13 cellular contexts compared by ENCODE assay signal in the genomic region with DNA sequence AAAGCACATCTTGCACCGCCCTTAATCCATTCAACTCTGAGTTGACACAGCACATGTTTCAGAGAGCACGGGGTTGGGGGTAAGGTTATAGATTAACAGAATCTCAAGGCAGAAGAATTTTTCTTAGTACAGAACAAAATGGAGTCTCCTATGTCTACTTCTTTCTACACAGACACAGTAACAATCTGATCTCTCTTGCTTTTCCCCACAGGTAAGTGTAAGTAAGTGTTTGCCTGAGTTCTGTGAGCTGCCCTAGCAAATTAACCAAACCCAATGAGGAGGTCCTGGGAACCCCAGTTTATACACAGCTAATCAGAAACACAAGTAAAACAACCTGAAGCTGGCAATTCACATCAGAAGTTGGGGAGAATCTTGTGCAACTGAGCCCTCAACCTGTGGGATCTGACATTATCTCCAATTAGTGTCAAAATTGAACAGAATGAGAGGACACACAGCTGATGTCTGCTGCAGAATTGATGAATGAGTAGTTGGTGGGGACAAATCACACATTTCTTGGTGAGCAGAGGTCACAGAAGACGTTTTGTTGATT. TPM values are rescaled to one million over a fixed set of nuclear protein-coding genes. Genes with fewer than 3 reads are reported as not detected.
DNase-seq lines count a peak whose midpoint lies in the region; ATAC-seq and TF ChIP-seq lines count a peak whose summit lies in the region.
"Not testable (repeated sequence)": the region's sequence is repeated elsewhere in the genome, so short reads cannot be mapped to it uniquely, and the experiment has no call there.
"Had no signal": no experiment of that assay in that cellular context is flagged by ENCODE, and none has a peak within 500 bp of the region (broad histone marks: within the 10 kb centered on the region; RNA-seq: fewer than 3 reads in every experiment).

No MANE protein-coding gene starts in this region.

- H3K23me2 ChIP-seq in H9 (ENCODE audit: insufficient read length, low read depth, low read length, poor library complexity, severe bottlenecking), result not testable (repeated sequence)

- TF ChIP-seq CTCF in CD4-positive, alpha-beta T cell (IDR thresholded peaks at IDR 0.05); H9 (conservative IDR thresholded peaks at IDR 0.05); VCaP (conservative IDR thresholded peaks at IDR 0.05); hepatocyte (IDR thresholded peaks at IDR 0.05; ENCODE audit: poor library complexity); nephron (IDR thresholded peaks at IDR 0.05; ENCODE audit: unreplicated experiment in 3 of 3); upper lobe of right lung (IDR thresholded peaks at IDR 0.05): not testable (repeated sequence)

- peak overlapping the region; percentile 38; the same call in 1 of the 2 replicates for H3K14ac ChIP-seq in H9 (ENCODE audit: insufficient read depth, low read length)

- H2BK120ac ChIP-seq in H9 (ENCODE audit: low read depth, low read length, poor library complexity, severe bottlenecking), result peak overlapping the region; percentile 88

- peak overlapping the region; percentile 85 for H3K18ac ChIP-seq in H9 (ENCODE audit: insufficient read length, low read depth, low read length)

- ATAC-seq in CD4-positive, alpha-beta T cell (ENCODE audit: poor library complexity); central memory CD8-positive, alpha-beta T cell (replicated peaks; ENCODE audit: extremely low read depth, poor library complexity, severe bottlenecking); upper lobe of right lung: not testable (repeated sequence)

- H3K9me3 Mint-ChIP-seq in CD4-positive, alpha-beta T cell; central memory CD8-positive, alpha-beta T cell; nephron: not testable (repeated sequence)
- H3K9me3 Mint-ChIP-seq in H9, result peaks cover 24 to 30% of the 10 kb centered on the region in 2 experiments

- H3K4me3 Mint-ChIP-seq in CD4-positive, alpha-beta T cell; central memory CD8-positive, alpha-beta T cell; nephron: not testable (repeated sequence)
- peak overlapping the region in 1 of 2 experiments; percentile 50; a peak in 1 of 5 replicates for H3K4me3 Mint-ChIP-seq in H9

- not testable (repeated sequence) for H2AFZ ChIP-seq in H9 (ENCODE audit: low read length)
- H2AFZ ChIP-seq in hepatocyte, result peak overlapping the region; percentile 5

- not testable (repeated sequence) for H3K36me3 ChIP-seq in hepatocyte (replicated peaks; ENCODE audit: insufficient read depth, low read depth); upper lobe of right lung

- peak overlapping the region; percentile 42 for H2AK5ac ChIP-seq in H9 (ENCODE audit: insufficient read length, low read length)

- H3K4me3 ChIP-seq in hepatocyte, upper lobe of right lung: not testable (repeated sequence)

- not testable (repeated sequence) for H3K4ac ChIP-seq in H9 (ENCODE audit: low read depth, low read length)

- H3K4me2 ChIP-seq in H9 (ENCODE audit: insufficient read depth, insufficient read length, low read length); hepatocyte: not testable (repeated sequence)

- intact Hi-C loops in CD4-positive, alpha-beta T cell (cut with DNase I, micrococcal nuclease); upper lobe of right lung (cut with DNase I): not testable (repeated sequence)

- not testable (repeated sequence) for H3K23ac ChIP-seq in H9 (ENCODE audit: insufficient read length, low read depth, low read length)

- not testable (repeated sequence) for H3K9me2 ChIP-seq in hepatocyte (replicated peaks; ENCODE audit: insufficient read depth)

- not testable (repeated sequence) for H4K8ac ChIP-seq in H9 (replicated peaks; ENCODE audit: insufficient read length, low read depth, low read length)

- H2BK12ac ChIP-seq in H9 (ENCODE audit: insufficient read length, low read depth, low read length), result peak overlapping the region; percentile 66

- not testable (repeated sequence) for H3K27ac ChIP-seq in CD4-positive, alpha-beta T cell (ENCODE audit: low read depth, low read length)
- H3K27ac ChIP-seq in H9 (ENCODE audit: insufficient read length, low read depth, low read length) (peak overlapping the region; percentile 88), VCaP (peak overlapping the region; percentile 2; the same call in 1 of the 2 replicates), hepatocyte (peak overlapping the region; percentile 98), layer of hippocampus (ENCODE audit: low read depth, low read length) (peak overlapping the region; percentile 49), upper lobe of right lung (peak overlapping the region; percentile 68)

- H3K79me2 ChIP-seq in H9 (ENCODE audit: insufficient read depth, low read length); hepatocyte: not testable (repeated sequence)

- peaks cover 56% of the 10 kb centered on the region for H3K4me1 Mint-ChIP-seq in CD4-positive, alpha-beta T cell (ENCODE audit: low read depth)
- H3K4me1 Mint-ChIP-seq in H9, result peaks cover 53 to 56% of the 10 kb centered on the region in 2 experiments
- peaks cover 42% of the 10 kb centered on the region for H3K4me1 Mint-ChIP-seq in central memory CD8-positive, alpha-beta T cell
- H3K4me1 Mint-ChIP-seq in nephron, result not testable (repeated sequence)

- H3K36me3 Mint-ChIP-seq in CD4-positive, alpha-beta T cell (ENCODE audit: low read depth); central memory CD8-positive, alpha-beta T cell (ENCODE audit: insufficient read depth); nephron (ENCODE audit: low read depth): not testable (repeated sequence)
- H3K36me3 Mint-ChIP-seq in H9 (ENCODE audit: insufficient read depth in 1 of 3, low read depth in 3 of 3), result peaks cover 6 to 22% (median 15%) of the 10 kb centered on the region in 3 experiments

- not testable (repeated sequence) for H4K5ac ChIP-seq in H9 (ENCODE audit: insufficient read length, low read depth, low read length)

- peak overlapping the region; percentile 32 for H2BK20ac ChIP-seq in H9 (ENCODE audit: low read depth, low read length, poor library complexity, severe bottlenecking)

- not testable (repeated sequence) for DNase-seq in CD4-positive, alpha-beta T cell; H9; central memory CD8-positive, alpha-beta T cell (ENCODE audit: low spot score in 2 of 2); hepatocyte (ENCODE audit: low spot score); upper lobe of right lung

- not testable (repeated sequence) for H2BK5ac ChIP-seq in H9 (ENCODE audit: insufficient read length, low read length)

- not testable (repeated sequence) for H2BK15ac ChIP-seq in H9 (ENCODE audit: low read depth, low read length)

- CTCF ChIA-PET in CD4-positive, alpha-beta T cell (lab: Charles Lee), result not testable (repeated sequence)

- not testable (repeated sequence) for H3K27me3 Mint-ChIP-seq in CD4-positive, alpha-beta T cell; H9 (ENCODE audit: low read depth); central memory CD8-positive, alpha-beta T cell; nephron (ENCODE audit: low read depth)

- WGBS in H9 (ENCODE audit: extremely low coverage, insufficient read length, low lambda C conversion rate), result no CpG with 5 or more reads among the region's 3 CpGs
- 33% methylated on average over 1 of the region's 3 CpGs for WGBS in hepatocyte (ENCODE audit: low lambda C conversion rate, missing lambda C conversion rate)

- H3K27ac Mint-ChIP-seq in CD4-positive, alpha-beta T cell, result peak overlapping the region; percentile 74
- peak overlapping the region; percentile 95 to 98 (median 97); a peak in 5 of 7 replicates for H3K27ac Mint-ChIP-seq in H9
- H3K27ac Mint-ChIP-seq in central memory CD8-positive, alpha-beta T cell (ENCODE audit: low read depth), result peak overlapping the region; percentile 92
- peak overlapping the region in 2 of 3 experiments; percentile 64 to 88 for H3K27ac Mint-ChIP-seq in nephron

- H3K79me1 ChIP-seq in H9 (ENCODE audit: insufficient read depth, low read depth, low read length, poor library complexity, severe bottlenecking), result not testable (repeated sequence)

- H3K56ac ChIP-seq in H9 (ENCODE audit: insufficient read length, low read depth, low read length), result not testable (repeated sequence)

- H3K9me3 ChIP-seq in CD4-positive, alpha-beta T cell (ENCODE audit: control insufficient read depth, low read length); H9 (ENCODE audit: control insufficient read depth, low read depth, low read length); hepatocyte (ENCODE audit: low read depth); upper lobe of right lung: not testable (repeated sequence)

- peaks cover 15% of the 10 kb centered on the region; the same call in 1 of the 2 replicates for H3K4me1 ChIP-seq in H9 (ENCODE audit: insufficient read depth, low read length)
- peaks cover 32% of the 10 kb centered on the region for H3K4me1 ChIP-seq in hepatocyte (ENCODE audit: insufficient read depth)
- H3K4me1 ChIP-seq in upper lobe of right lung, result peaks cover 17% of the 10 kb centered on the region

- POLR2A ChIA-PET in CD4-positive, alpha-beta T cell (lab: Charles Lee), result not testable (repeated sequence)

- not testable (repeated sequence) for H3K27me3 ChIP-seq in CD4-positive, alpha-beta T cell (ENCODE audit: control insufficient read depth, insufficient read depth, low read length); H9 (ENCODE audit: insufficient read depth, low read length); hepatocyte; layer of hippocampus (ENCODE audit: control insufficient read depth, insufficient read depth, low read length); upper lobe of right lung

- H3K9ac ChIP-seq in H9 (ENCODE audit: extremely low read depth, insufficient read length, low read length), result peak overlapping the region; percentile 12

- not testable (repeated sequence) for H4K91ac ChIP-seq in H9 (ENCODE audit: insufficient read length, low read depth, low read length)

- not testable (repeated sequence) for H4K20me1 ChIP-seq in H9 (ENCODE audit: control insufficient read depth, insufficient read depth, insufficient read length); hepatocyte (ENCODE audit: insufficient read depth, poor library complexity, severe bottlenecking)

- H3T11ph ChIP-seq in H9 (ENCODE audit: low read length), result not testable (repeated sequence)

RNA-seq across cellular contexts. Expression of a gene that starts 7.8 kb away (rescaled TPM):
- 10 to 100 TPM; 80.4 to 82.4 TPM for total RNA-seq in CD4-positive, alpha-beta T cell
- total RNA-seq in H9 (2021), result 3.1 and 3.5 TPM in 2 replicates
- total RNA-seq in hepatocyte, result 13.7 and 17.5 TPM in 2 replicates
- polyA plus RNA-seq in hepatocyte, result 7.9 and 16.0 TPM in 2 replicates
- 185 TPM for total RNA-seq in upper lobe of right lung
- total RNA-seq: G401 had no signal

RNA-seq across cellular contexts. Expression of a gene that starts 22.9 kb away (rescaled TPM):
- not detected for total RNA-seq in CD4-positive, alpha-beta T cell
- total RNA-seq in H9 (2021) (1.9 and 2.0 TPM in 2 replicates), hepatocyte (not detected in 2 replicates), upper lobe of right lung (0.49 TPM)
- not detected in 2 replicates for polyA plus RNA-seq in hepatocyte
- total RNA-seq: A673, G401, IMR-90 had no signal
- polyA plus RNA-seq: IMR-90 had no signal

RNA-seq across cellular contexts. Expression of a gene that starts 34.4 kb away (rescaled TPM):
- total RNA-seq in CD4-positive, alpha-beta T cell, result under 1 TPM; 0.34 to 0.49 TPM
- total RNA-seq in H9 (2021) (0.31 and 0.52 TPM in 2 replicates), hepatocyte (0.77 and 1.2 TPM in 2 replicates), upper lobe of right lung (4.2 TPM)
- polyA plus RNA-seq in hepatocyte, result 1.9 and 3.0 TPM in 2 replicates
- total RNA-seq: A673, G401, H7, IMR-90 had no signal
- polyA plus RNA-seq: IMR-90 had no signal

RNA-seq across cellular contexts. Expression of a gene that starts 37.8 kb away (rescaled TPM):
- total RNA-seq in CD4-positive, alpha-beta T cell, result under 1 TPM in 1 of 2 experiments, not detected in 1; 0.16 TPM
- 8.5 and 9.6 TPM in 2 replicates for total RNA-seq in H9 (2021)
- total RNA-seq in hepatocyte, result 0.92 and 1.6 TPM in 2 replicates
- 0.18 and 0.95 TPM in 2 replicates for polyA plus RNA-seq in hepatocyte
- 3.6 TPM for total RNA-seq in upper lobe of right lung
- total RNA-seq: A673, G401, IMR-90, PC-3 had no signal
- polyA plus RNA-seq: IMR-90 had no signal
